In the genomic region with DNA sequence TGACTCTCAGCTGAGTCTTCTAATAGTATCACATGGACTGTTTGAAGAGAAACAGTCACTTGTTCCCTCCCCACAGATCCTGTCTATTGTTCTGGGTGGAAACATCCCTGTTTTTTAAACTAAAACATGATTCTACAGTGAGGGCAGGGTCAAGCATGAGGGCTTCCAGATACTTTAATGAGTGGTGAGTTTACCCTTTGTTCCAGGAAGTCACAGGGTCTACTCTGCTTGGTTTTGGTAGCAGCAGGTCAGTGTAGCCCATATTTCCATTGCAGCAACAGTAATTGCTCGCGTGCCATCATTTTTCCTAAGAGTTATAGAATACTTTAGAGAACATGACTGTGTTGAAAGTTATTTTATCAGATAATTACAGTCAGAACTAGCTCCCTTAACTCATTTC, we compare ENCODE assay signal across 4 cellular contexts.
"Had no signal": no experiment of that assay in that cellular context is flagged by ENCODE, and none has a peak within 500 bp of the region (broad histone marks: within the 10 kb centered on the region; RNA-seq: fewer than 3 reads in every experiment).

No MANE protein-coding gene starts in this region.

- H3K4me2 ChIP-seq: GM23338 had no signal

- DNase-seq: H9, HCEC 1CT, IMR-90 had no signal

- H2AFZ ChIP-seq: GM23338 had no signal

- H3K4me3 ChIP-seq: GM23338 had no signal
